7 cellular contexts compared by ENCODE assay signal in the genomic region with DNA sequence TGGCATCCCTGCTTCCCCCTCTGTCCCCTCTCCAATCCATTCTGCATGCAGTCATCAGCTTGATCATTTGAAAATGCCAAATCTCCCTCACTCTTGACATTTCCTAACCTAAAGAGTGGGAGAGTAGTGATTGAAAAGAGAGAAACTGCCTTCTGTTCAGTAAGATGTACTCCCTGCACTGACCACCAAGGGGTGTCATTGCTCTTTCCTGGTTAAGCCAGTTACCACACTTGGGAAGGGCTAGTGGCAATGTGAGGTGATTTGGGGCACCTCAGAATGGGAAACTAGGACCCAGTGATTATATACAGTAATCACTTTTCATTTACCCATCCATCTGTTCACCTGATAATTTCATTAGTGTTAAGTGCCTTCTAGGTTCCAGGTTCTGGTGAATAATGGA. TPM values are rescaled to one million over a fixed set of nuclear protein-coding genes. Genes with fewer than 3 reads are reported as not detected.
DNase-seq lines count a peak whose midpoint lies in the region; ATAC-seq and TF ChIP-seq lines count a peak whose summit lies in the region.

No MANE protein-coding gene starts in this region.

- H3K4me3 Mint-ChIP-seq in mesothelial cell of epicardium = no peak overlapping the region

- H3K36me3 ChIP-seq in RWPE2 (ENCODE audit: low read depth) = peaks cover 31% of the 10 kb centered on the region

- H3K27ac ChIP-seq in RWPE2 (ENCODE audit: poor library complexity, severe bottlenecking) = no peak overlapping the region
- H3K27ac ChIP-seq in dorsolateral prefrontal cortex = no peak overlapping the region

- H3K27me3 ChIP-seq in RWPE2 (ENCODE audit: insufficient read depth, poor library complexity, severe bottlenecking) = no peaks in the 10 kb centered on the region
- no peaks in the 10 kb centered on the region for H3K27me3 ChIP-seq in dorsolateral prefrontal cortex

- no peak overlapping the region for H3K4me3 ChIP-seq in HFF-Myc (replicated peaks; ENCODE audit: low read depth, low read length)
- no peak overlapping the region for H3K4me3 ChIP-seq in RWPE2 (ENCODE audit: severe bottlenecking)
- no peak overlapping the region for H3K4me3 ChIP-seq in dorsolateral prefrontal cortex

- ATAC-seq in RWPE2 (ENCODE audit: low read depth) = peak; percentile 44; the same call in 1 of the 3 replicates
- no peak for ATAC-seq in GM19324 (IDR thresholded peaks at IDR 0.05; ENCODE audit: low FRiP score, unreplicated experiment)
- no peak for ATAC-seq in HG03095 (IDR thresholded peaks at IDR 0.05; ENCODE audit: unreplicated experiment)

- H3K27ac Mint-ChIP-seq in mesothelial cell of epicardium = no peak overlapping the region

- DNase-seq in DMS53 treated with DMSO at 0.1 percent for 48 hours (lab: John Stamatoyannopoulos, UW; ENCODE audit: unreplicated experiment) (peak; percentile 29), HFF-Myc (ENCODE audit: extremely low read depth, low read depth) (no peak), RWPE2 (ENCODE audit: low spot score) (no peak), dorsolateral prefrontal cortex (peak in 2 of 10 donors; percentile 48 to 56), mesothelial cell of epicardium (ENCODE audit: low spot score in 2 of 2, unreplicated experiment in 2 of 2) (no peak)

- no peaks in the 10 kb centered on the region for H3K4me1 ChIP-seq in RWPE2 (ENCODE audit: insufficient read depth, poor library complexity, severe bottlenecking)

- no peaks in the 10 kb centered on the region for H3K27me3 Mint-ChIP-seq in mesothelial cell of epicardium (ENCODE audit: low read depth)

- TF ChIP-seq CTCF in HFF-Myc (IDR thresholded peaks at IDR 0.05; ENCODE audit: low read depth, low read length, missing control alignments) (peak; percentile 67), RWPE2 (IDR thresholded peaks at IDR 0.05; ENCODE audit: poor library complexity, severe bottlenecking) (peak; percentile 56), dorsolateral prefrontal cortex (IDR thresholded peaks at IDR 0.05 in 54 of 56, conservative IDR thresholded peaks at IDR 0.05 in 2 of 56; ENCODE audit: low read depth in 1 of 56, partially characterized antibody in 56 of 56) (peak; percentile 27 to 79 (median 71)), mesothelial cell of epicardium (IDR thresholded peaks at IDR 0.05; ENCODE audit: unreplicated experiment) (peak; percentile 37)

- no peaks in the 10 kb centered on the region for H3K9me3 Mint-ChIP-seq in mesothelial cell of epicardium

- no peaks in the 10 kb centered on the region for H3K9me3 ChIP-seq in RWPE2 (ENCODE audit: severe bottlenecking)

- intact Hi-C loops in dorsolateral prefrontal cortex (cut with DNase I) = loop anchor here (1.0 to 5.0 kb wide), 2 partner anchors 294 to 296 kb away; no protein-coding TSS in a partner anchor

- H3K36me3 Mint-ChIP-seq in mesothelial cell of epicardium = peaks cover 48% of the 10 kb centered on the region

- no peaks in the 10 kb centered on the region for H3K4me1 Mint-ChIP-seq in mesothelial cell of epicardium

RNA-seq across cellular contexts. Expression of gene TMEM269, which starts 6.9 kb away (rescaled TPM):
- total RNA-seq in dorsolateral prefrontal cortex = 1 to 10 TPM in 21 of 120 experiments, under 1 TPM in 80, not detected in 19; 0.14 to 2.3 (median 0.55) TPM
- 0.54 to 0.98 TPM (median 0.91 TPM) in 3 replicates for total RNA-seq in mesothelial cell of epicardium

RNA-seq across cellular contexts. Expression of gene C1orf50, which starts 10.8 kb away (rescaled TPM):
- total RNA-seq in dorsolateral prefrontal cortex = 10 to 100 TPM in 68 of 120 experiments, 1 to 10 TPM in 52; 5.1 to 19.5 (median 10.6) TPM
- total RNA-seq in mesothelial cell of epicardium = 6.5 to 10.4 TPM (median 7.4 TPM) in 3 replicates

RNA-seq across cellular contexts. Expression of gene P3H1, which starts 11.0 kb away (rescaled TPM):
- 10 to 100 TPM; 13.8 to 34.7 (median 21.9) TPM for total RNA-seq in dorsolateral prefrontal cortex
- total RNA-seq in mesothelial cell of epicardium = 104 to 123 TPM (median 105 TPM) in 3 replicates

RNA-seq across cellular contexts. Expression of gene CLDN19, which starts 37.8 kb away (rescaled TPM):
- under 1 TPM in 2 of 120 experiments, not detected in 118; 0.23 to 0.35 TPM for total RNA-seq in dorsolateral prefrontal cortex
- 1.6 to 1.7 TPM (median 1.6 TPM) in 3 replicates for total RNA-seq in mesothelial cell of epicardium

RNA-seq across cellular contexts. Expression of gene ERMAP, which starts 39.1 kb away (rescaled TPM):
- total RNA-seq in dorsolateral prefrontal cortex (10 to 100 TPM in 64 of 120 experiments, 1 to 10 TPM in 56; 5.9 to 20.1 (median 10.3) TPM), mesothelial cell of epicardium (14.7 to 17.2 TPM (median 15.4 TPM) in 3 replicates)
